ENCODE assay signal across 12 cellular contexts in the genomic region with DNA sequence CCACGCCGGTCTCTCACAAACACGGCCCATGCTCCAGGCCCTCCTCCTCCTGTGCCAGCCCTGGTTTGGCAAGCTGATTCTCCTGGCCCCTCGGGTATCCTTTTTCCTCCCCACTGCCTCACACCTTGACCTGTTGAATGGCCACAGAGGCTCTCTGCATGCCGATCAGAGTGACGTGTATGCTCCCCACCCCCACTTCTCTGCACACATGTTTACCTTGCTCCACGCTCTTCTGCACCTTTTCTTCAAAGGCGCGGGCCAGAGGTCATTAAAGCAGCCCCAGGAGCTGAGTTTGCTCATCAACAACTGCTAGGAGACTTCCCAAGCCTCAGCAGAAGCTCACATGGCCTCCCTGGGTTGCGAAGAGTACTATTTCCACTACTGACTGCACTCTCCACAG.
DNase-seq lines count a peak whose midpoint lies in the region; ATAC-seq, FAIRE-seq and TF ChIP-seq lines count a peak whose summit lies in the region.
"Had no signal": no experiment of that assay in that cellular context is flagged by ENCODE, and none has a peak within 500 bp of the region (broad histone marks: within the 10 kb centered on the region; RNA-seq: fewer than 3 reads in every experiment).

No MANE protein-coding gene starts in this region.

- no peak for DNase-seq in activated CD8-positive, alpha-beta T cell treated with anti-CD3 and anti-CD28 coated beads for 36 hours
- DNase-seq in activated CD8-positive, alpha-beta T cell treated with anti-CD3 and anti-CD28 coated beads, Interleukin-2, amount 10 ng/mL, durations not matched to agents 7 days and 5 days: no peak
- no peak for DNase-seq in activated naive CD8-positive, alpha-beta T cell treated with anti-CD3 and anti-CD28 coated beads, Interleukin-2, amount 10 ng/mL, durations not matched to agents 7 days and 5 days
- peak; percentile 31 for DNase-seq in type B pancreatic cell (ENCODE audit: extremely low spot score, unreplicated experiment)
- no peak for DNase-seq in pancreas
- DNase-seq in immature natural killer cell: no peak
- no peak for DNase-seq in NCI-H2227 (lab: John Stamatoyannopoulos, UW; ENCODE audit: unreplicated experiment)
- DNase-seq: activated CD4-positive, alpha-beta T cell treated with anti-CD3 and anti-CD28 coated beads, Interleukin-2, amount 50 U/mL, for 4 hours; amygdala; SHP77 treated with DMSO at 0.1 percent for 48 hours had no signal

- no peaks in the 10 kb centered on the region for H3K9me3 Mint-ChIP-seq in activated CD8-positive, alpha-beta T cell treated with anti-CD3 and anti-CD28 coated beads for 36 hours
- no peaks in the 10 kb centered on the region for H3K9me3 Mint-ChIP-seq in activated CD8-positive, alpha-beta T cell treated with anti-CD3 and anti-CD28 coated beads, Interleukin-2, amount 10 ng/mL, durations not matched to agents 7 days and 5 days (ENCODE audit: insufficient read depth)
- H3K9me3 Mint-ChIP-seq in activated naive CD8-positive, alpha-beta T cell treated with anti-CD3 and anti-CD28 coated beads, Interleukin-2, amount 10 ng/mL, durations not matched to agents 7 days and 5 days: no peaks in the 10 kb centered on the region
- H3K9me3 Mint-ChIP-seq in type B pancreatic cell (no peaks in the 10 kb centered on the region), immature natural killer cell (no peaks in the 10 kb centered on the region)
- H3K9me3 Mint-ChIP-seq: mesothelial cell of epicardium had no signal

- peaks cover 0 to under 1% (median 0%) of the 10 kb centered on the region in 3 donors for H3K4me1 ChIP-seq in pancreas

- no peaks in the 10 kb centered on the region for H3K36me3 ChIP-seq in pancreas

- peaks cover 48% of the 10 kb centered on the region for H3K36me3 Mint-ChIP-seq in activated CD8-positive, alpha-beta T cell treated with anti-CD3 and anti-CD28 coated beads for 36 hours (ENCODE audit: low read depth)
- H3K36me3 Mint-ChIP-seq in activated CD8-positive, alpha-beta T cell treated with anti-CD3 and anti-CD28 coated beads, Interleukin-2, amount 10 ng/mL, durations not matched to agents 7 days and 5 days (ENCODE audit: low read depth): peaks cover 13% of the 10 kb centered on the region
- H3K36me3 Mint-ChIP-seq in activated naive CD8-positive, alpha-beta T cell treated with anti-CD3 and anti-CD28 coated beads, Interleukin-2, amount 10 ng/mL, durations not matched to agents 7 days and 5 days: peaks cover 5% of the 10 kb centered on the region
- H3K36me3 Mint-ChIP-seq in type B pancreatic cell: no peaks in the 10 kb centered on the region
- H3K36me3 Mint-ChIP-seq in immature natural killer cell: peaks cover 3 to 7% (median 5%) of the 10 kb centered on the region in 3 donors
- H3K36me3 Mint-ChIP-seq: mesothelial cell of epicardium had no signal

- POLR2A ChIA-PET in activated CD8-positive, alpha-beta T cell treated with anti-CD3 and anti-CD28 coated beads for 36 hours (lab: Charles Lee): interaction anchor here (1.0 kb wide), 1 partner anchor 16 kb away, joined by 3 read pairs; no protein-coding TSS in a partner anchor
- POLR2A ChIA-PET in activated CD8-positive, alpha-beta T cell treated with anti-CD3 and anti-CD28 coated beads, Interleukin-2, amount 10 ng/mL, durations not matched to agents 7 days and 5 days (lab: Charles Lee): no interaction called here
- POLR2A ChIA-PET in activated naive CD8-positive, alpha-beta T cell treated with anti-CD3 and anti-CD28 coated beads, Interleukin-2, amount 10 ng/mL, durations not matched to agents 7 days and 5 days (lab: Charles Lee): no interaction called here

- H3K4me1 Mint-ChIP-seq in activated CD8-positive, alpha-beta T cell treated with anti-CD3 and anti-CD28 coated beads for 36 hours (ENCODE audit: low read depth): peaks cover 55% of the 10 kb centered on the region
- peaks cover 35% of the 10 kb centered on the region for H3K4me1 Mint-ChIP-seq in activated CD8-positive, alpha-beta T cell treated with anti-CD3 and anti-CD28 coated beads, Interleukin-2, amount 10 ng/mL, durations not matched to agents 7 days and 5 days (ENCODE audit: low read depth)
- H3K4me1 Mint-ChIP-seq in activated naive CD8-positive, alpha-beta T cell treated with anti-CD3 and anti-CD28 coated beads, Interleukin-2, amount 10 ng/mL, durations not matched to agents 7 days and 5 days: peaks cover 25% of the 10 kb centered on the region
- H3K4me1 Mint-ChIP-seq in type B pancreatic cell (ENCODE audit: unreplicated experiment): peaks cover 13% of the 10 kb centered on the region
- peaks cover 28 to 35% of the 10 kb centered on the region in 2 donors for H3K4me1 Mint-ChIP-seq in immature natural killer cell

- FAIRE-seq in pancreas (lab: Jason Lieb, UNC): no peak

- no peaks in the 10 kb centered on the region for H3K27me3 Mint-ChIP-seq in activated CD8-positive, alpha-beta T cell treated with anti-CD3 and anti-CD28 coated beads for 36 hours
- H3K27me3 Mint-ChIP-seq in activated CD8-positive, alpha-beta T cell treated with anti-CD3 and anti-CD28 coated beads, Interleukin-2, amount 10 ng/mL, durations not matched to agents 7 days and 5 days (ENCODE audit: low read depth): no peaks in the 10 kb centered on the region
- no peaks in the 10 kb centered on the region for H3K27me3 Mint-ChIP-seq in activated naive CD8-positive, alpha-beta T cell treated with anti-CD3 and anti-CD28 coated beads, Interleukin-2, amount 10 ng/mL, durations not matched to agents 7 days and 5 days
- peaks cover 3% of the 10 kb centered on the region for H3K27me3 Mint-ChIP-seq in type B pancreatic cell
- peaks cover 0 to 2% (median 1%) of the 10 kb centered on the region in 3 donors for H3K27me3 Mint-ChIP-seq in immature natural killer cell (ENCODE audit: low read depth in 3 of 3)

- no peaks in the 10 kb centered on the region for H3K27me3 ChIP-seq in pancreas

- H3K4me3 Mint-ChIP-seq in activated CD8-positive, alpha-beta T cell treated with anti-CD3 and anti-CD28 coated beads for 36 hours: no peak overlapping the region
- H3K4me3 Mint-ChIP-seq in activated CD8-positive, alpha-beta T cell treated with anti-CD3 and anti-CD28 coated beads, Interleukin-2, amount 10 ng/mL, durations not matched to agents 7 days and 5 days: no peak overlapping the region
- peak overlapping the region; percentile 26 for H3K4me3 Mint-ChIP-seq in activated naive CD8-positive, alpha-beta T cell treated with anti-CD3 and anti-CD28 coated beads, Interleukin-2, amount 10 ng/mL, durations not matched to agents 7 days and 5 days
- H3K4me3 Mint-ChIP-seq in type B pancreatic cell (no peak overlapping the region), immature natural killer cell (peak overlapping the region in 2 of 5 donors; percentile 31 to 39)
- H3K4me3 Mint-ChIP-seq: mesothelial cell of epicardium had no signal

- no peak for TF ChIP-seq CTCF in activated CD8-positive, alpha-beta T cell treated with anti-CD3 and anti-CD28 coated beads for 36 hours (IDR thresholded peaks at IDR 0.05)
- no peak for TF ChIP-seq CTCF in type B pancreatic cell (conservative IDR thresholded peaks at IDR 0.05)
- TF ChIP-seq CTCF in pancreas (IDR thresholded peaks at IDR 0.05): no peak

- no peak overlapping the region for H3K27ac ChIP-seq in pancreas

- intact Hi-C loops in activated CD8-positive, alpha-beta T cell treated with anti-CD3 and anti-CD28 coated beads for 36 hours (cut with micrococcal nuclease): no loop called here
- intact Hi-C loops in pancreas (cut with DNase I): no loop called here

- H3K4me3 ChIP-seq in pancreas: no peak overlapping the region

- CTCF ChIA-PET in activated CD8-positive, alpha-beta T cell treated with anti-CD3 and anti-CD28 coated beads for 36 hours (lab: Charles Lee): interaction anchor here (0.7 to 1.5 kb wide), 4 partner anchors 10 to 238 kb away, joined by 3 to 4 read pairs (median 3); no protein-coding TSS in a partner anchor
- CTCF ChIA-PET in activated CD8-positive, alpha-beta T cell treated with anti-CD3 and anti-CD28 coated beads, Interleukin-2, amount 10 ng/mL, durations not matched to agents 7 days and 5 days (lab: Charles Lee): interaction anchor here (1.4 to 2.3 kb wide), 2 partner anchors 11 to 50 kb away, joined by 3 to 6 read pairs; no protein-coding TSS in a partner anchor

- no peaks in the 10 kb centered on the region for H3K9me3 ChIP-seq in pancreas

- ATAC-seq in activated CD8-positive, alpha-beta T cell treated with anti-CD3 and anti-CD28 coated beads for 36 hours: no peak
- ATAC-seq in activated CD8-positive, alpha-beta T cell treated with anti-CD3 and anti-CD28 coated beads, Interleukin-2, amount 10 ng/mL, durations not matched to agents 7 days and 5 days: no peak
- peak; percentile 7 for ATAC-seq in HG03135 (IDR thresholded peaks at IDR 0.05; ENCODE audit: unreplicated experiment)
- no peak for ATAC-seq in activated naive CD8-positive, alpha-beta T cell treated with anti-CD3 and anti-CD28 coated beads, Interleukin-2, amount 10 ng/mL, durations not matched to agents 7 days and 5 days (ENCODE audit: low read depth)
- no peak for ATAC-seq in pancreas

- H3K27ac Mint-ChIP-seq in activated CD8-positive, alpha-beta T cell treated with anti-CD3 and anti-CD28 coated beads for 36 hours: peak overlapping the region; percentile 51
- no peak overlapping the region for H3K27ac Mint-ChIP-seq in activated CD8-positive, alpha-beta T cell treated with anti-CD3 and anti-CD28 coated beads, Interleukin-2, amount 10 ng/mL, durations not matched to agents 7 days and 5 days
- H3K27ac Mint-ChIP-seq in activated naive CD8-positive, alpha-beta T cell treated with anti-CD3 and anti-CD28 coated beads, Interleukin-2, amount 10 ng/mL, durations not matched to agents 7 days and 5 days: no peak overlapping the region
- H3K27ac Mint-ChIP-seq in type B pancreatic cell: no peak overlapping the region
- H3K27ac Mint-ChIP-seq in immature natural killer cell: peak overlapping the region in 3 of 6 donors; percentile 2 to 78 (median 57)
- H3K27ac Mint-ChIP-seq: mesothelial cell of epicardium had no signal

- WGBS in pancreas, 2 donors: 87% methylated on average over 10 of the region's 10 CpGs
